ENCODE assay signal across 12 cellular contexts in the genomic region with DNA sequence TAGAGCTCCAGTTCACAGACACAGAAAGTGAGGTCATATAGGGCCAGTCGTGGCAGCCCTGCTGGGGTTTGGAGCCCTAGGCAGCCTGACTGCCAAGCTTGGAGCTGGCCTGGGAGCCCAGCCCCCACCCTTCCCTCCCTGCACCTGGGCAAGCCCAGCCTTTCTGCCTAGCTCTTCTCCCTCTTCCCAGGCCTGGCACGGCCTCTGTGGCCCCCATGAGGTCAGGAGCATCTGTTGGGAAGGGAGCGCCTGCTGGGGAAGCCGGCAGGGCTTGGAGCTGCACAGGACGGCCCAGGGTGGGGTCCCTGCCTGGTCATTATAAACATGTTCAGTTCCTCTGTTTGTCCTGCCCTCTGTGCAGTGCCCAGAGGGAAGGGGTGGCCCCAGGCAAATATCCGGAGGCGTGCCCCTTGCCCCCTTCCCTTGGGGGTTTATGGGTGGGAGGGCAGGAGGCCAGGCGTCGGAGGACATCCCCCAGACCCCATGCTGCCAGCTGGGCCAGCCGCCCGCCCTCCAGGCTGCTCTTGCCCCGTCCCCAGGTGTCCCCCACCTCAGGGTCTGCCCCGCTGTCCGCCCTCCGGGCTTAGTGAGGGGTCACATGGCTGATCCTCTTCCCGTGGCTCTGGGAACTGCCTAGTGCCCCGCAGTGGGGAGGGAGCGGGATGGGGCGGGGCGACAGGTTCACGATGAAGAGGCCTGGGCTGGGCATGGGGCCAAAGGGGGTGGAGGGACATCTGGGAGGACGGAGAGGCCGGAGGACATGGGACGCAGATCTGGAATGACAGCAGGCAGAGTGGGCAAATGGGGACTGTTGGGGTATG. TPM values are rescaled to one million over a fixed set of nuclear protein-coding genes. Genes with fewer than 3 reads are reported as not detected.
A peak's percentile ranks its signal among the peaks of the same experiment; 100 is the strongest.
DNase-seq lines count a peak whose midpoint lies in the region; ATAC-seq and TF ChIP-seq lines count a peak whose summit lies in the region.
"Had no signal": no experiment of that assay in that cellular context is flagged by ENCODE, and none has a peak within 500 bp of the region (broad histone marks: within the 10 kb centered on the region; RNA-seq: fewer than 3 reads in every experiment).

No MANE protein-coding gene starts in this region.

- no peak overlapping the region for H3K4me3 Mint-ChIP-seq in endodermal cell

- no peak overlapping the region for H2BK120ac ChIP-seq in mesendoderm (ENCODE audit: low read depth, low read length)

- no peak overlapping the region for H2BK15ac ChIP-seq in mesendoderm (replicated peaks; ENCODE audit: low read depth)

- H3K79me1 ChIP-seq in mesendoderm (ENCODE audit: low read length), result peaks cover 9% of the 10 kb centered on the region

- no peaks in the 10 kb centered on the region for H3K9me3 Mint-ChIP-seq in endodermal cell

- H3K27me3 ChIP-seq in BE2C, result no peaks in the 10 kb centered on the region
- H3K27me3 ChIP-seq in endodermal cell (ENCODE audit: control insufficient read depth, insufficient read depth, low read length, poor library complexity, severe bottlenecking), result no peaks in the 10 kb centered on the region
- no peaks in the 10 kb centered on the region for H3K27me3 ChIP-seq in mesendoderm (ENCODE audit: insufficient read depth, low read length, poor library complexity)
- no peaks in the 10 kb centered on the region for H3K27me3 ChIP-seq in effector memory CD4-positive, alpha-beta T cell (replicated peaks; ENCODE audit: control insufficient read depth, insufficient read depth, low read length, poor library complexity, severe bottlenecking)

- H3K4me1 ChIP-seq in BE2C (peaks cover 22% of the 10 kb centered on the region), endodermal cell (ENCODE audit: control insufficient read depth, insufficient read depth, low read length) (no peaks in the 10 kb centered on the region), mesendoderm (ENCODE audit: control insufficient read depth, low read depth, low read length) (peaks cover 2% of the 10 kb centered on the region)
- H3K4me1 ChIP-seq in effector memory CD4-positive, alpha-beta T cell (ENCODE audit: control insufficient read depth, insufficient read depth, low read length, poor library complexity, severe bottlenecking), result no peaks in the 10 kb centered on the region

- H3K36me3 ChIP-seq in BE2C (peaks cover 14% of the 10 kb centered on the region), endodermal cell (ENCODE audit: control insufficient read depth, insufficient read depth, low read length) (no peaks in the 10 kb centered on the region), mesendoderm (ENCODE audit: control insufficient read depth, insufficient read depth, low read length) (no peaks in the 10 kb centered on the region)
- H3K36me3 ChIP-seq in effector memory CD4-positive, alpha-beta T cell (ENCODE audit: control insufficient read depth, insufficient read depth, low read length), result peaks cover 13% of the 10 kb centered on the region

- no peaks in the 10 kb centered on the region for H3K79me2 ChIP-seq in mesendoderm (ENCODE audit: control insufficient read depth, insufficient read depth, low read length)

- H3K9ac ChIP-seq in endodermal cell (ENCODE audit: extremely low read depth, low read length, poor library complexity, severe bottlenecking), result no peak overlapping the region
- H3K9ac ChIP-seq in mesendoderm (ENCODE audit: low read length), result no peak overlapping the region

- H4K8ac ChIP-seq in mesendoderm (ENCODE audit: low read depth, low read length), result no peak overlapping the region

- H3K27ac ChIP-seq in endodermal cell (ENCODE audit: low read depth, low read length) (no peak overlapping the region), mesendoderm (ENCODE audit: low read depth, low read length) (no peak overlapping the region)
- no peak overlapping the region for H3K27ac ChIP-seq in effector memory CD4-positive, alpha-beta T cell (ENCODE audit: insufficient read depth, low read length, poor library complexity, severe bottlenecking)

- no peak for TF ChIP-seq CTCF in BE2C (IDR thresholded peaks at IDR 0.05; ENCODE audit: low read depth, low read length)
- TF ChIP-seq CTCF in endodermal cell (conservative IDR thresholded peaks at IDR 0.05), result no peak

- peak overlapping the region; percentile 25 for H3K56ac ChIP-seq in mesendoderm (ENCODE audit: low read length)

- ATAC-seq in stimulated activated naive CD8-positive, alpha-beta T cell treated with anti-CD3 and anti-CD28 coated beads, Interleukin-15, Interleukin-2, amounts not matched to agents 100 U/mL and 50 U/mL, for 24 hours, result no peak
- ATAC-seq in GM19463 (IDR thresholded peaks at IDR 0.05; ENCODE audit: unreplicated experiment), result no peak

- no peak overlapping the region for H3K18ac ChIP-seq in mesendoderm (ENCODE audit: low read length)

- peak; percentile 94 for DNase-seq in BE2C
- DNase-seq in NCI-H2227 (lab: John Stamatoyannopoulos, UW; ENCODE audit: unreplicated experiment), result peak; percentile 90
- peak; percentile 63 for DNase-seq in endodermal cell
- DNase-seq in mesendoderm, result no peak
- DNase-seq in effector memory CD4-positive, alpha-beta T cell, result no peak
- no peak for DNase-seq in stimulated activated naive CD8-positive, alpha-beta T cell treated with anti-CD3 and anti-CD28 coated beads, Interleukin-15, Interleukin-2, amounts not matched to agents 100 U/mL and 50 U/mL, for 24 hours
- DNase-seq in GM03348 (ENCODE audit: low spot score), result no peak
- DNase-seq: NCI-H1092 treated with DMSO at 0.1 percent for 48 hours, T1000 had no signal

- no peak overlapping the region for H4K5ac ChIP-seq in mesendoderm (ENCODE audit: low read length)

- H3K4me2 ChIP-seq in mesendoderm (ENCODE audit: low read length), result no peak overlapping the region
- H3K4me2 ChIP-seq: smooth muscle cell had no signal

- no peak overlapping the region for H2BK5ac ChIP-seq in mesendoderm (ENCODE audit: low read length)

- H3K27ac Mint-ChIP-seq in endodermal cell, result no peak overlapping the region

- H3K36me3 Mint-ChIP-seq in endodermal cell (ENCODE audit: low read depth), result peaks cover 6% of the 10 kb centered on the region

- H3K27me3 Mint-ChIP-seq in endodermal cell (ENCODE audit: insufficient read depth), result no peaks in the 10 kb centered on the region

- H3K9me3 ChIP-seq in BE2C (no peaks in the 10 kb centered on the region), endodermal cell (ENCODE audit: control insufficient read depth, low read length) (no peaks in the 10 kb centered on the region)
- no peaks in the 10 kb centered on the region for H3K9me3 ChIP-seq in effector memory CD4-positive, alpha-beta T cell (ENCODE audit: control insufficient read depth, low read length)

- H3K23ac ChIP-seq in mesendoderm (ENCODE audit: low read length), result no peak overlapping the region

- 86% methylated on average over 14 to 24 of the region's 24 CpGs for WGBS in endodermal cell (ENCODE audit: insufficient coverage in 1 of 2, insufficient read length in 1 of 2), 2 experiments
- no CpG with 5 or more reads among the region's 24 CpGs for WGBS in mesendoderm (ENCODE audit: extremely low coverage, insufficient coverage, low lambda C conversion rate)

- no peaks in the 10 kb centered on the region for H3K4me1 Mint-ChIP-seq in endodermal cell

- no peak overlapping the region for H2AK5ac ChIP-seq in mesendoderm (ENCODE audit: low read length)

- H3K4me3 ChIP-seq in BE2C (ENCODE audit: low read depth, low read length) (peak overlapping the region; percentile 19), endodermal cell (ENCODE audit: low read length) (no peak overlapping the region), mesendoderm (ENCODE audit: low read length) (no peak overlapping the region)
- H3K4me3 ChIP-seq in effector memory CD4-positive, alpha-beta T cell (ENCODE audit: insufficient read depth, low read depth, low read length, poor library complexity, severe bottlenecking), result no peak overlapping the region
- H3K4me3 ChIP-seq: smooth muscle cell had no signal

- H3K4ac ChIP-seq in mesendoderm (ENCODE audit: low read depth, low read length), result no peak overlapping the region

RNA-seq across cellular contexts. Expression of gene NCCRP1, which starts 30.0 kb away (rescaled TPM):
- not detected for polyA plus RNA-seq in BE2C (2012; ENCODE audit: insufficient read depth, insufficient read length, low read depth)
- under 1 TPM; 0.40 to 0.53 TPM for total RNA-seq in endodermal cell
- 0.71 TPM for polyA plus RNA-seq in endodermal cell (2013, experiment 1 of 2)
- 1.2 TPM for polyA plus RNA-seq in endodermal cell (2013, experiment 2 of 2)
- 0.45 TPM for polyA plus RNA-seq in mesendoderm (2013, experiment 1 of 2)
- polyA plus RNA-seq in mesendoderm (2013, experiment 2 of 2), result 0.39 TPM

RNA-seq across cellular contexts. Expression of gene SYCN, which starts 37.3 kb away (rescaled TPM):
- polyA plus RNA-seq in BE2C (2012; ENCODE audit: insufficient read depth, insufficient read length, low read depth), result not detected
- total RNA-seq in endodermal cell, result not detected
- not detected for polyA plus RNA-seq in endodermal cell (2013, experiment 1 of 2)
- polyA plus RNA-seq in endodermal cell (2013, experiment 2 of 2), result not detected
- not detected for polyA plus RNA-seq in mesendoderm (2013, experiment 1 of 2)
- polyA plus RNA-seq in mesendoderm (2013, experiment 2 of 2), result not detected
- total RNA-seq: smooth muscle cell had no signal
- polyA plus RNA-seq: BJ, smooth muscle cell had no signal

RNA-seq across cellular contexts. Expression of gene PAK4, which starts 41.2 kb away (rescaled TPM):
- polyA plus RNA-seq in BE2C (2012; ENCODE audit: insufficient read depth, insufficient read length, low read depth), result 113 TPM
- 10 to 100 TPM; 63.9 to 68.1 TPM for total RNA-seq in endodermal cell
- 59.4 TPM for polyA plus RNA-seq in endodermal cell (2013, experiment 1 of 2)
- 56.1 TPM for polyA plus RNA-seq in endodermal cell (2013, experiment 2 of 2)
- polyA plus RNA-seq in mesendoderm (2013, experiment 1 of 2), result 56.1 TPM
- 52.0 TPM for polyA plus RNA-seq in mesendoderm (2013, experiment 2 of 2)

Comparison
In these comparisons a context has a peak if more than half of its experiments do, and no peak if none do; other contexts are left out.
1. DNase-seq: peak in BE2C (single experiment), NCI-H2227 (single experiment) and endodermal cell (single experiment); none in mesendoderm (single experiment), effector memory CD4-positive, alpha-beta T cell (0 of 3), stimulated activated naive CD8-positive, alpha-beta T cell treated with anti-CD3 and anti-CD28 coated beads, Interleukin-15, Interleukin-2, amounts not matched to agents 100 U/mL and 50 U/mL, for 24 hours (single experiment) and GM03348 (single experiment).